17 cellular contexts compared by ENCODE assay signal in genomic region chr17:79012563-79013134, GRCh38. TPM values are rescaled to one million over a fixed set of nuclear protein-coding genes. Genes with fewer than 3 reads are reported as not detected.
DNase-seq lines count a peak whose midpoint lies in the region; ATAC-seq, FAIRE-seq and TF ChIP-seq lines count a peak whose summit lies in the region.
"Had no signal": no experiment of that assay in that cellular context is flagged by ENCODE, and none has a peak within 500 bp of the region (broad histone marks: within the 10 kb centered on the region; RNA-seq: fewer than 3 reads in every experiment).

No MANE protein-coding gene starts in this region.

- WGBS in HepG2 (ENCODE audit: low lambda C conversion rate): 12% methylated on average over 6 of the region's 6 CpGs
- 59% methylated on average over 5 of the region's 6 CpGs for WGBS in right lobe of liver (ENCODE audit: insufficient coverage, low coverage, low lambda C conversion rate, missing lambda C conversion rate)

- TF ChIP-seq EP300 in HepG2 (IDR thresholded peaks at IDR 0.05; ENCODE audit: low read depth in 2 of 2, low read length in 2 of 2) (no peak), HepG2 (CRISPR knock-in tag; IDR thresholded peaks at IDR 0.05; ENCODE audit: borderline replicate concordance) (no peak)

- CTCF ChIA-PET in HepG2 (lab: Yijun Ruan, JAX; ENCODE audit: low intra/inter-chr PET ratio, low total read pairs): no interaction called here

- no peak overlapping the region for H2AFZ ChIP-seq in HepG2 (ENCODE audit: low read length)

- H3K4me3 ChIP-seq in HepG2 (replicated peaks in 1 of 3; ENCODE audit: insufficient read depth in 1 of 3, low read depth in 2 of 3, low read length in 3 of 3) (no peak overlapping the region), right lobe of liver (no peak overlapping the region), RWPE2 (ENCODE audit: severe bottlenecking) (no peak overlapping the region)
- H3K4me3 ChIP-seq: HAP-1 had no signal

- POLR2A ChIA-PET in HepG2 (lab: Yijun Ruan, JAX): interaction anchor here (3.8 kb wide), 1 partner anchor 14 kb away, joined by 118 read pairs; no protein-coding TSS in a partner anchor

- H3K9me3 ChIP-seq in HepG2 (ENCODE audit: low read length): peaks cover 35% of the 10 kb centered on the region
- H3K9me3 ChIP-seq in right lobe of liver: no peaks in the 10 kb centered on the region
- H3K9me3 ChIP-seq in RWPE2 (ENCODE audit: severe bottlenecking): peaks cover 15% of the 10 kb centered on the region

- FAIRE-seq in HepG2 (lab: Jason Lieb, UNC): no peak

- TF ChIP-seq CTCF in HepG2 (CRISPR knock-in tag; IDR thresholded peaks at IDR 0.05) (no peak), right lobe of liver (IDR thresholded peaks at IDR 0.05) (no peak), RWPE2 (IDR thresholded peaks at IDR 0.05; ENCODE audit: poor library complexity, severe bottlenecking) (no peak)

- H4K20me1 ChIP-seq in HepG2 (ENCODE audit: insufficient read depth, low read length): no peaks in the 10 kb centered on the region

- H3K9ac ChIP-seq in HepG2 (ENCODE audit: insufficient read depth, low read depth, low read length): no peak overlapping the region

- peaks cover 37% of the 10 kb centered on the region for H3K4me1 ChIP-seq in HepG2 (ENCODE audit: insufficient read depth, low read length)
- peaks cover 0 to 13% (median 6%) of the 10 kb centered on the region in 4 donors for H3K4me1 ChIP-seq in right lobe of liver
- H3K4me1 ChIP-seq in RWPE2 (ENCODE audit: insufficient read depth, poor library complexity, severe bottlenecking): peaks cover 36% of the 10 kb centered on the region

- H3K79me2 ChIP-seq in HepG2 (ENCODE audit: insufficient read depth, low read length): peaks cover 17% of the 10 kb centered on the region

- ATAC-seq in HepG2: no peak
- ATAC-seq in right lobe of liver: no peak
- no peak for ATAC-seq in RWPE2 (ENCODE audit: low read depth)
- no peak for ATAC-seq in GM21515 (IDR thresholded peaks at IDR 0.05; ENCODE audit: unreplicated experiment)

- intact Hi-C loops in HepG2 (cut with micrococcal nuclease; ENCODE audit: unreplicated experiment) (no loop called here), right lobe of liver (cut with DNase I) (no loop called here)

- H3K27me3 ChIP-seq in HepG2 (ENCODE audit: control insufficient read depth in 1 of 2, insufficient read depth in 2 of 2, low read length in 2 of 2) (peaks cover 0 to 2% of the 10 kb centered on the region in 2 experiments; a peak in 1 of 5 replicates), right lobe of liver (no peaks in the 10 kb centered on the region), RWPE2 (ENCODE audit: insufficient read depth, poor library complexity, severe bottlenecking) (no peaks in the 10 kb centered on the region)
- H3K27me3 ChIP-seq: BE2C had no signal

- H3K4me2 ChIP-seq in HepG2 (ENCODE audit: low read depth, low read length): no peak overlapping the region

- TF ChIP-seq RAD21 in HepG2 (CRISPR knock-in tag; IDR thresholded peaks at IDR 0.05): no peak

- BruUV-seq in HepG2 (replicated peaks; lab: Mats Ljungman, UMichigan): no TSS peak

- DNase-seq in HepG2 (ENCODE audit: low spot score): no peak
- no peak for DNase-seq in right lobe of liver
- DNase-seq in RWPE2 (ENCODE audit: low spot score): peak; percentile 15
- DNase-seq in mesenteric fat pad (ENCODE audit: low spot score): peak; percentile 22
- DNase-seq in cerebellar cortex (ENCODE audit: low spot score): no peak
- DNase-seq in GF-D8 (lab: John Stamatoyannopoulos, UW): no peak
- DNase-seq: BE2C, EL, NCI-H1417, NCI-H1694 treated with DMSO at 0.1 percent for 48 hours, NCI-H2081 treated with DMSO at 0.1 percent for 48 hours, NCI-H2171 treated with DMSO at 0.1 percent for 48 hours, NCI-H524 treated with DMSO at 0.1 percent for 48 hours, SHP77 had no signal

- no peak overlapping the region for H3K27ac ChIP-seq in HepG2 (ENCODE audit: extremely low read length, insufficient read depth, low read length)
- H3K27ac ChIP-seq in right lobe of liver: peak overlapping the region in 1 of 3 donors; percentile 61
- peak overlapping the region; percentile 56 for H3K27ac ChIP-seq in RWPE2 (ENCODE audit: poor library complexity, severe bottlenecking)

- in situ Hi-C loops in HepG2 (cut with HindIII; ENCODE audit: extremely low pct_ligation_motif_present, low pct_unique_long_range_greater_than_20kb): no loop called here

- TF ChIP-seq POLR2A in HepG2 (IDR thresholded peaks at IDR 0.05; ENCODE audit: insufficient read depth in 1 of 2, low read depth in 2 of 2, low read length in 2 of 2): no peak
- no peak for TF ChIP-seq POLR2A in right lobe of liver (IDR thresholded peaks at IDR 0.05)

- H3K36me3 ChIP-seq in HepG2 (replicated peaks in 1 of 2; ENCODE audit: control insufficient read depth in 1 of 2, insufficient read depth in 2 of 2, low read length in 2 of 2): peaks cover 1 to 3% of the 10 kb centered on the region in 2 experiments; a peak in 2 of 5 replicates
- no peaks in the 10 kb centered on the region for H3K36me3 ChIP-seq in right lobe of liver
- H3K36me3 ChIP-seq in RWPE2 (ENCODE audit: low read depth): peaks cover 9% of the 10 kb centered on the region
- H3K36me3 ChIP-seq: BE2C, HAP-1 had no signal

RNA-seq across cellular contexts. Expression of gene CANT1, which starts 3.1 kb away (rescaled TPM):
- total RNA-seq in HepG2 (2016; rRNA removed; fragmentation: Illumina TruSeq; extraction: Trizol): 24.9 and 34.1 TPM in 2 replicates
- total RNA-seq in HepG2 (2016; cell fraction: cytosol; rRNA removed; fragmentation: Illumina TruSeq; extraction: Trizol; ENCODE audit: low read depth): 4.7 and 7.2 TPM in 2 replicates
- 22.7 and 35.6 TPM in 2 replicates for total RNA-seq in HepG2 (2016; cell fraction: insoluble cytoplasmic fraction; rRNA removed; fragmentation: Illumina TruSeq; extraction: Trizol)
- total RNA-seq in HepG2 (2016; cell fraction: membrane; rRNA removed; fragmentation: Illumina TruSeq; extraction: Trizol): 18.3 and 22.7 TPM in 2 replicates
- total RNA-seq in HepG2 (2016; cell fraction: nucleus; rRNA removed; fragmentation: Illumina TruSeq; extraction: Trizol): 34.4 and 36.1 TPM in 2 replicates
- polyA plus RNA-seq in HepG2 (2011; rRNA removed): 42.1 and 42.6 TPM in 2 replicates
- 32.0 and 42.2 TPM in 2 replicates for polyA plus RNA-seq in HepG2 (2011; cell fraction: cytosol; rRNA removed)
- 39.8 and 43.1 TPM in 2 replicates for polyA plus RNA-seq in HepG2 (2011; cell fraction: nucleus; rRNA removed)
- polyA plus RNA-seq in HepG2 (2012): 25.0 and 32.7 TPM in 2 replicates
- polyA plus RNA-seq in HepG2 (2016; cell fraction: cytosol; fragmentation: Illumina TruSeq; extraction: Trizol; ENCODE audit: low read depth): 5.6 TPM in 2 replicates
- polyA plus RNA-seq in HepG2 (2016; cell fraction: insoluble cytoplasmic fraction; fragmentation: Illumina TruSeq; extraction: Trizol; ENCODE audit: low read depth): 23.0 and 24.4 TPM in 2 replicates
- 13.8 and 16.2 TPM in 2 replicates for polyA plus RNA-seq in HepG2 (2016; cell fraction: membrane; fragmentation: Illumina TruSeq; extraction: Trizol; ENCODE audit: low read depth)
- 44.9 and 45.4 TPM in 2 replicates for polyA plus RNA-seq in HepG2 (2016; cell fraction: nucleus; fragmentation: Illumina TruSeq; extraction: Trizol; ENCODE audit: insufficient read depth, low read depth)
- polyA minus RNA-seq in HepG2 (2011; rRNA and poly(A)+ RNA removed; ENCODE audit: low replicate concordance): 46.8 and 73.3 TPM in 2 replicates
- 34.5 and 40.3 TPM in 2 replicates for polyA minus RNA-seq in HepG2 (2011; cell fraction: cytosol; rRNA and poly(A)+ RNA removed)
- polyA minus RNA-seq in HepG2 (2011; cell fraction: nucleus; rRNA and poly(A)+ RNA removed): 27.8 and 31.3 TPM in 2 replicates
- total RNA-seq in right lobe of liver: 10 to 100 TPM; 15.6 to 26.3 (median 18.7) TPM
- 37.9 TPM for total RNA-seq in mesenteric fat pad

RNA-seq across cellular contexts. Expression of gene C1QTNF1, which starts 11.3 kb away (rescaled TPM):
- total RNA-seq in HepG2 (2016; rRNA removed; fragmentation: Illumina TruSeq; extraction: Trizol): 0.18 and 0.36 TPM in 2 replicates
- total RNA-seq in HepG2 (2016; cell fraction: cytosol; rRNA removed; fragmentation: Illumina TruSeq; extraction: Trizol; ENCODE audit: low read depth): 0.30 TPM in 1 of 2 replicates, not detected in the other
- total RNA-seq in HepG2 (2016; cell fraction: insoluble cytoplasmic fraction; rRNA removed; fragmentation: Illumina TruSeq; extraction: Trizol): 0.10 and 0.58 TPM in 2 replicates
- 0.06 and 0.31 TPM in 2 replicates for total RNA-seq in HepG2 (2016; cell fraction: membrane; rRNA removed; fragmentation: Illumina TruSeq; extraction: Trizol)
- total RNA-seq in HepG2 (2016; cell fraction: nucleus; rRNA removed; fragmentation: Illumina TruSeq; extraction: Trizol): 0.56 and 0.90 TPM in 2 replicates
- polyA plus RNA-seq in HepG2 (2011; rRNA removed): 0.86 and 2.1 TPM in 2 replicates
- 0.94 and 1.2 TPM in 2 replicates for polyA plus RNA-seq in HepG2 (2011; cell fraction: cytosol; rRNA removed)
- 1.4 TPM in 2 replicates for polyA plus RNA-seq in HepG2 (2011; cell fraction: nucleus; rRNA removed)
- polyA plus RNA-seq in HepG2 (2012): 1.0 and 1.5 TPM in 2 replicates
- 0.08 TPM in 1 of 2 replicates, not detected in the other for polyA plus RNA-seq in HepG2 (2016; cell fraction: cytosol; fragmentation: Illumina TruSeq; extraction: Trizol; ENCODE audit: low read depth)
- polyA plus RNA-seq in HepG2 (2016; cell fraction: insoluble cytoplasmic fraction; fragmentation: Illumina TruSeq; extraction: Trizol; ENCODE audit: low read depth): 0.12 and 0.25 TPM in 2 replicates
- polyA plus RNA-seq in HepG2 (2016; cell fraction: membrane; fragmentation: Illumina TruSeq; extraction: Trizol; ENCODE audit: low read depth): 0.09 and 0.17 TPM in 2 replicates
- polyA plus RNA-seq in HepG2 (2016; cell fraction: nucleus; fragmentation: Illumina TruSeq; extraction: Trizol; ENCODE audit: insufficient read depth, low read depth): 0.45 and 0.55 TPM in 2 replicates
- 2.2 TPM in 1 of 2 replicates, not detected in the other for polyA minus RNA-seq in HepG2 (2011; rRNA and poly(A)+ RNA removed; ENCODE audit: low replicate concordance)
- polyA minus RNA-seq in HepG2 (2011; cell fraction: cytosol; rRNA and poly(A)+ RNA removed): 0.59 and 0.70 TPM in 2 replicates
- polyA minus RNA-seq in HepG2 (2011; cell fraction: nucleus; rRNA and poly(A)+ RNA removed): 1.6 and 2.2 TPM in 2 replicates
- 10 to 100 TPM in 5 of 6 experiments, 1 to 10 TPM in 1; 9.8 to 40.2 (median 26.2) TPM for total RNA-seq in right lobe of liver
- 563 TPM for total RNA-seq in mesenteric fat pad
- total RNA-seq: OCI-LY7 had no signal

RNA-seq across cellular contexts. Expression of gene LGALS3BP, which starts 32.9 kb away (rescaled TPM):
- 116 and 332 TPM in 2 replicates for total RNA-seq in HepG2 (2016; rRNA removed; fragmentation: Illumina TruSeq; extraction: Trizol)
- 62.3 and 63.4 TPM in 2 replicates for total RNA-seq in HepG2 (2016; cell fraction: cytosol; rRNA removed; fragmentation: Illumina TruSeq; extraction: Trizol; ENCODE audit: low read depth)
- 116 and 342 TPM in 2 replicates for total RNA-seq in HepG2 (2016; cell fraction: insoluble cytoplasmic fraction; rRNA removed; fragmentation: Illumina TruSeq; extraction: Trizol)
- 57.6 and 60.1 TPM in 2 replicates for total RNA-seq in HepG2 (2016; cell fraction: membrane; rRNA removed; fragmentation: Illumina TruSeq; extraction: Trizol)
- total RNA-seq in HepG2 (2016; cell fraction: nucleus; rRNA removed; fragmentation: Illumina TruSeq; extraction: Trizol): 311 and 384 TPM in 2 replicates
- 137 and 185 TPM in 2 replicates for polyA plus RNA-seq in HepG2 (2011; rRNA removed)
- 89.4 and 111 TPM in 2 replicates for polyA plus RNA-seq in HepG2 (2011; cell fraction: cytosol; rRNA removed)
- polyA plus RNA-seq in HepG2 (2011; cell fraction: nucleus; rRNA removed): 667 and 704 TPM in 2 replicates
- 341 and 458 TPM in 2 replicates for polyA plus RNA-seq in HepG2 (2012)
- polyA plus RNA-seq in HepG2 (2016; cell fraction: cytosol; fragmentation: Illumina TruSeq; extraction: Trizol; ENCODE audit: low read depth): 36.8 and 37.2 TPM in 2 replicates
- polyA plus RNA-seq in HepG2 (2016; cell fraction: insoluble cytoplasmic fraction; fragmentation: Illumina TruSeq; extraction: Trizol; ENCODE audit: low read depth): 103 and 140 TPM in 2 replicates
- polyA plus RNA-seq in HepG2 (2016; cell fraction: membrane; fragmentation: Illumina TruSeq; extraction: Trizol; ENCODE audit: low read depth): 41.5 and 48.5 TPM in 2 replicates
- polyA plus RNA-seq in HepG2 (2016; cell fraction: nucleus; fragmentation: Illumina TruSeq; extraction: Trizol; ENCODE audit: insufficient read depth, low read depth): 669 and 711 TPM in 2 replicates
- 165 and 565 TPM in 2 replicates for polyA minus RNA-seq in HepG2 (2011; rRNA and poly(A)+ RNA removed; ENCODE audit: low replicate concordance)
- 316 and 377 TPM in 2 replicates for polyA minus RNA-seq in HepG2 (2011; cell fraction: cytosol; rRNA and poly(A)+ RNA removed)
- polyA minus RNA-seq in HepG2 (2011; cell fraction: nucleus; rRNA and poly(A)+ RNA removed): 112 and 148 TPM in 2 replicates
- total RNA-seq in right lobe of liver: 100 to 1,000 TPM in 4 of 6 experiments, 10 to 100 TPM in 2; 82.8 to 257 (median 121) TPM
- 417 TPM for total RNA-seq in mesenteric fat pad

Comparison
In these comparisons a context has a peak if more than half of its experiments do, and no peak if none do; other contexts are left out.
1. DNase-seq: peak in RWPE2 (single experiment) and mesenteric fat pad (single experiment); none in HepG2 (single experiment), right lobe of liver (0 of 3), cerebellar cortex (single experiment) and GF-D8 (single experiment).
2. RNA of gene C1QTNF1, which starts 11.3 kb away (total RNA-seq): 563 TPM in mesenteric fat pad (single experiment); 9.8 to 40.2 TPM in right lobe of liver and 0.06 to 0.90 TPM in HepG2; every median in the first group is over 10 times any median in the second.